8 cellular contexts compared by ENCODE assay signal in genomic region chr17:76492250-76492988, GRCh38. TPM values are rescaled to one million over a fixed set of nuclear protein-coding genes. Genes with fewer than 3 reads are reported as not detected.
DNase-seq lines count a peak whose midpoint lies in the region; ATAC-seq and TF ChIP-seq lines count a peak whose summit lies in the region.

No MANE protein-coding gene starts in this region.

- WGBS in aorta, 2 donors: 87 to 88% methylated on average over 10 of the region's 10 CpGs

- H3K9me3 ChIP-seq in lower lobe of right lung (no peaks in the 10 kb centered on the region), aorta (ENCODE audit: control insufficient read depth, low read length) (no peaks in the 10 kb centered on the region)

- no peak for TF ChIP-seq CTCF in lower lobe of right lung (IDR thresholded peaks at IDR 0.05)

- intact Hi-C loops in activated T-helper 2 cell treated with anti-CD3 and anti-CD28 coated beads, Interferon-gamma antibody, Interleukin-2, Interleukin-4, amounts not matched to agents 10 μg/mL and 5 μg/mL and 100 μg/mL, durations not matched to agents 14 hours and 24 hours and 36 hours (cut with micrococcal nuclease): no loop called here
- intact Hi-C loops in lower lobe of right lung (cut with DNase I) (no loop called here), aorta (cut with DNase I) (no loop called here)

- ATAC-seq in HG03439 (IDR thresholded peaks at IDR 0.05; ENCODE audit: unreplicated experiment): peak; percentile 41
- ATAC-seq in lower lobe of right lung: peak; percentile 20 to 46
- ATAC-seq in aorta (ENCODE audit: low FRiP score): no peak

- peaks cover 32% of the 10 kb centered on the region for H3K4me1 Mint-ChIP-seq in activated naive CD4-positive, alpha-beta T cell treated with anti-CD3 and anti-CD28 coated beads, Interleukin-2, amount 50 U/mL, for 24 hours
- H3K4me1 Mint-ChIP-seq in activated T-helper 2 cell treated with anti-CD3 and anti-CD28 coated beads, Interferon-gamma antibody, Interleukin-2, Interleukin-4, amounts not matched to agents 10 μg/mL and 5 μg/mL and 100 μg/mL, durations not matched to agents 14 hours and 24 hours and 36 hours (ENCODE audit: low read depth): peaks cover 30% of the 10 kb centered on the region

- H3K27me3 ChIP-seq in lower lobe of right lung (ENCODE audit: low read depth) (no peaks in the 10 kb centered on the region), aorta (ENCODE audit: control insufficient read depth in 1 of 2, insufficient read depth in 2 of 2, low read length in 1 of 2) (no peaks in the 10 kb centered on the region)

- H3K36me3 Mint-ChIP-seq in activated naive CD4-positive, alpha-beta T cell treated with anti-CD3 and anti-CD28 coated beads, Interleukin-2, amount 50 U/mL, for 24 hours: peaks cover 2% of the 10 kb centered on the region
- peaks cover 9% of the 10 kb centered on the region for H3K36me3 Mint-ChIP-seq in activated T-helper 2 cell treated with anti-CD3 and anti-CD28 coated beads, Interferon-gamma antibody, Interleukin-2, Interleukin-4, amounts not matched to agents 10 μg/mL and 5 μg/mL and 100 μg/mL, durations not matched to agents 14 hours and 24 hours and 36 hours (ENCODE audit: low read depth)

- no peak for DNase-seq in activated naive CD4-positive, alpha-beta T cell (lab: John Stamatoyannopoulos, UW)
- DNase-seq in activated T-helper 2 cell treated with anti-CD3 and anti-CD28 coated beads, Interferon-gamma antibody, Interleukin-2, Interleukin-4, amounts not matched to agents 10 μg/mL and 5 μg/mL and 100 μg/mL, durations not matched to agents 14 hours and 24 hours and 36 hours (ENCODE audit: low spot score): no peak
- DNase-seq in lower lobe of right lung (peak; percentile 67), mesenteric fat pad (ENCODE audit: low spot score) (no peak), aorta (no peak), HK-2 (ENCODE audit: unreplicated experiment) (no peak)

- H3K4me3 ChIP-seq in lower lobe of right lung: peak overlapping the region; percentile 34
- H3K4me3 ChIP-seq in aorta (ENCODE audit: low read length in 2 of 2): no peak overlapping the region

- no peaks in the 10 kb centered on the region for H3K9me3 Mint-ChIP-seq in activated naive CD4-positive, alpha-beta T cell treated with anti-CD3 and anti-CD28 coated beads, Interleukin-2, amount 50 U/mL, for 24 hours
- H3K9me3 Mint-ChIP-seq in activated T-helper 2 cell treated with anti-CD3 and anti-CD28 coated beads, Interferon-gamma antibody, Interleukin-2, Interleukin-4, amounts not matched to agents 10 μg/mL and 5 μg/mL and 100 μg/mL, durations not matched to agents 14 hours and 24 hours and 36 hours: no peaks in the 10 kb centered on the region

- H3K27ac ChIP-seq in lower lobe of right lung: peak overlapping the region; percentile 90
- H3K27ac ChIP-seq in aorta (ENCODE audit: low read depth in 1 of 2, low read length in 2 of 2): no peak overlapping the region

- peaks cover 2% of the 10 kb centered on the region for H3K36me3 ChIP-seq in lower lobe of right lung
- no peaks in the 10 kb centered on the region for H3K36me3 ChIP-seq in aorta (ENCODE audit: control insufficient read depth in 1 of 2, insufficient read depth in 2 of 2, low read length in 1 of 2)

- H3K4me1 ChIP-seq in lower lobe of right lung (peaks cover 67% of the 10 kb centered on the region), aorta (ENCODE audit: control insufficient read depth in 1 of 2, insufficient read depth in 2 of 2, low read length in 2 of 2) (no peaks in the 10 kb centered on the region)

- no peaks in the 10 kb centered on the region for H3K27me3 Mint-ChIP-seq in activated naive CD4-positive, alpha-beta T cell treated with anti-CD3 and anti-CD28 coated beads, Interleukin-2, amount 50 U/mL, for 24 hours
- no peaks in the 10 kb centered on the region for H3K27me3 Mint-ChIP-seq in activated T-helper 2 cell treated with anti-CD3 and anti-CD28 coated beads, Interferon-gamma antibody, Interleukin-2, Interleukin-4, amounts not matched to agents 10 μg/mL and 5 μg/mL and 100 μg/mL, durations not matched to agents 14 hours and 24 hours and 36 hours (ENCODE audit: low read depth)

- peak overlapping the region; percentile 82 for H3K4me3 Mint-ChIP-seq in activated naive CD4-positive, alpha-beta T cell treated with anti-CD3 and anti-CD28 coated beads, Interleukin-2, amount 50 U/mL, for 24 hours
- peak overlapping the region; percentile 60 for H3K4me3 Mint-ChIP-seq in activated T-helper 2 cell treated with anti-CD3 and anti-CD28 coated beads, Interferon-gamma antibody, Interleukin-2, Interleukin-4, amounts not matched to agents 10 μg/mL and 5 μg/mL and 100 μg/mL, durations not matched to agents 14 hours and 24 hours and 36 hours (ENCODE audit: low read depth)

- peak overlapping the region; percentile 84 for H3K27ac Mint-ChIP-seq in activated naive CD4-positive, alpha-beta T cell treated with anti-CD3 and anti-CD28 coated beads, Interleukin-2, amount 50 U/mL, for 24 hours
- peak overlapping the region; percentile 95 for H3K27ac Mint-ChIP-seq in activated T-helper 2 cell treated with anti-CD3 and anti-CD28 coated beads, Interferon-gamma antibody, Interleukin-2, Interleukin-4, amounts not matched to agents 10 μg/mL and 5 μg/mL and 100 μg/mL, durations not matched to agents 14 hours and 24 hours and 36 hours

RNA-seq across cellular contexts. Expression of gene RHBDF2, which starts 8.8 kb away (rescaled TPM):
- total RNA-seq in activated T-helper 2 cell treated with anti-CD3 and anti-CD28 coated beads, Interferon-gamma antibody, Interleukin-2, Interleukin-4, amounts not matched to agents 10 μg/mL and 5 μg/mL and 100 μg/mL, durations not matched to agents 14 hours and 24 hours and 36 hours: 45.3 and 48.5 TPM in 2 replicates
- total RNA-seq in lower lobe of right lung: 47.8 TPM
- total RNA-seq in mesenteric fat pad: 52.7 TPM
- 10 to 100 TPM; 30.9 to 45.0 TPM for total RNA-seq in aorta
- 10 to 100 TPM in 1 of 2 donors, 1 to 10 TPM in 1; 2.6 to 11.0 TPM for polyA plus RNA-seq in aorta

RNA-seq across cellular contexts. Expression of gene AANAT, which starts 25.0 kb away (rescaled TPM):
- total RNA-seq in activated T-helper 2 cell treated with anti-CD3 and anti-CD28 coated beads, Interferon-gamma antibody, Interleukin-2, Interleukin-4, amounts not matched to agents 10 μg/mL and 5 μg/mL and 100 μg/mL, durations not matched to agents 14 hours and 24 hours and 36 hours: 0.18 TPM in 1 of 2 replicates, not detected in the other
- total RNA-seq in lower lobe of right lung: not detected
- total RNA-seq in mesenteric fat pad: not detected
- not detected for total RNA-seq in aorta
- polyA plus RNA-seq in aorta: not detected

RNA-seq across cellular contexts. Expression of gene UBE2O, which starts 39.5 kb away (rescaled TPM):
- 46.0 and 46.5 TPM in 2 replicates for total RNA-seq in activated T-helper 2 cell treated with anti-CD3 and anti-CD28 coated beads, Interferon-gamma antibody, Interleukin-2, Interleukin-4, amounts not matched to agents 10 μg/mL and 5 μg/mL and 100 μg/mL, durations not matched to agents 14 hours and 24 hours and 36 hours
- 18.2 TPM for total RNA-seq in lower lobe of right lung
- 20.4 TPM for total RNA-seq in mesenteric fat pad
- total RNA-seq in aorta: 10 to 100 TPM; 14.0 to 24.7 TPM
- polyA plus RNA-seq in aorta: 10 to 100 TPM in 1 of 2 donors, 1 to 10 TPM in 1; 2.5 to 11.0 TPM

RNA-seq across cellular contexts. Expression of gene CYGB, which starts 45.1 kb away (rescaled TPM):
- not detected in 2 replicates for total RNA-seq in activated T-helper 2 cell treated with anti-CD3 and anti-CD28 coated beads, Interferon-gamma antibody, Interleukin-2, Interleukin-4, amounts not matched to agents 10 μg/mL and 5 μg/mL and 100 μg/mL, durations not matched to agents 14 hours and 24 hours and 36 hours
- total RNA-seq in lower lobe of right lung: 30.2 TPM
- total RNA-seq in mesenteric fat pad: 55.6 TPM
- 10 to 100 TPM; 22.4 to 26.6 TPM for total RNA-seq in aorta
- polyA plus RNA-seq in aorta: 1 to 10 TPM in 1 of 2 donors, under 1 TPM in 1; 0.95 to 2.1 TPM

RNA-seq across cellular contexts. Expression of gene PRCD, which starts 47.4 kb away (rescaled TPM):
- total RNA-seq in activated T-helper 2 cell treated with anti-CD3 and anti-CD28 coated beads, Interferon-gamma antibody, Interleukin-2, Interleukin-4, amounts not matched to agents 10 μg/mL and 5 μg/mL and 100 μg/mL, durations not matched to agents 14 hours and 24 hours and 36 hours: not detected in 2 replicates
- total RNA-seq in lower lobe of right lung (8.2 TPM), mesenteric fat pad (5.4 TPM), aorta (1 to 10 TPM; 1.2 to 8.6 TPM)
- polyA plus RNA-seq in aorta: not detected
